Comparison of ENCODE assay signal across 22 cellular contexts in the genomic region with DNA sequence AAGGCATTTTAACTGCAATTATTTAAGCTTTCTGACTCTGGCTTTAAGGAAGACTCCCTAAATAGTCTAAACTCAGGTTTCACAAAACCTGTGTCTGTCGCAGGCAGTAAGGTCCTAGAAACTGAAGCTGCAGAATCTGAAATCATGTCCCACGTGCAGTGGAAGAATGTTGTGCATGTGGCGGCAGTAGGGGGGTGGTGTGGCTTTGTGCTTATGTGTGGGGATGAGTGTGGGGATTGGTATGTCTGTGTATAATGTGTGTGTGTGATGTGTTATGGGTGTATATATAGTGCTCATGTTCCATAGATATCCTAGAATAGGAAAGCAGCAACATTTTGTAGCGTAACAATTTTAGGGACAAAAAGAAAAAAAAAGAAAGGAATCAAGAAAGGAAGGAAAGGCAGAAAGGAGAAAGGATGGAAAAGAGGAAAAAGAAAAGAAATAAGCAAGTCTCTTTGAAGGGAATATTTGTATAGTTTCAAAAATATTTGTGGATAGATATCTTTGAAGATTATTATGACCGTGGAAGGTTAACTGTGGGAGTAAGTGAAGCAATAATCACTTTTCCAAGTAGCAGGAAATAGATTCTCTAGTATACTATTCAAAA. TPM values are rescaled to one million over a fixed set of nuclear protein-coding genes. Genes with fewer than 3 reads are reported as not detected.
DNase-seq lines count a peak whose midpoint lies in the region; ATAC-seq, FAIRE-seq and TF ChIP-seq lines count a peak whose summit lies in the region.
"Had no signal": no experiment of that assay in that cellular context is flagged by ENCODE, and none has a peak within 500 bp of the region (broad histone marks: within the 10 kb centered on the region; RNA-seq: fewer than 3 reads in every experiment).

No MANE protein-coding gene starts in this region.

- H3K27me3 ChIP-seq in bronchial epithelial cell (ENCODE audit: control insufficient read depth, insufficient read depth, low read length) (no peaks in the 10 kb centered on the region), mesenchymal stem cell (ENCODE audit: control insufficient read depth in 1 of 2, insufficient read depth in 1 of 2, low read length in 2 of 2) (no peaks in the 10 kb centered on the region)

- no peaks in the 10 kb centered on the region for H3K9me3 ChIP-seq in mesenchymal stem cell (ENCODE audit: control insufficient read depth, low read length)
- H3K9me3 ChIP-seq: thoracic aorta had no signal

- no peak for FAIRE-seq in bronchial epithelial cell (lab: Jason Lieb, UNC)
- FAIRE-seq: H1, HepG2, kidney had no signal

- peak overlapping the region; percentile 83 for H2AK5ac ChIP-seq in mesenchymal stem cell (ENCODE audit: low read length, severe bottlenecking)

- no peak overlapping the region for H2BK5ac ChIP-seq in mesenchymal stem cell (ENCODE audit: low read depth, low read length, poor library complexity, severe bottlenecking)

- H3K9ac ChIP-seq in mesenchymal stem cell (ENCODE audit: low read length): no peak overlapping the region
- H3K9ac ChIP-seq: neural progenitor cell had no signal

- no peak overlapping the region for H4K91ac ChIP-seq in mesenchymal stem cell (ENCODE audit: low read length)

- H3K79me1 ChIP-seq in mesenchymal stem cell (replicated peaks; ENCODE audit: low read length, poor library complexity, severe bottlenecking): peaks cover 5% of the 10 kb centered on the region

- no peak overlapping the region for H4K8ac ChIP-seq in mesenchymal stem cell (ENCODE audit: low read length)

- H3K4ac ChIP-seq in mesenchymal stem cell (ENCODE audit: low read depth in 1 of 2, low read length in 2 of 2): peak overlapping the region in 1 of 2 experiments; percentile 39

- H3K4me1 ChIP-seq in mesenchymal stem cell (ENCODE audit: control insufficient read depth, insufficient read depth, low read depth, low read length): peaks cover 4% of the 10 kb centered on the region

- no peak overlapping the region for H3K18ac ChIP-seq in mesenchymal stem cell (ENCODE audit: low read depth in 1 of 2, low read length in 2 of 2)

- no peak overlapping the region for H2BK15ac ChIP-seq in mesenchymal stem cell (ENCODE audit: low read depth, poor library complexity, severe bottlenecking)

- no peak overlapping the region for H3K23ac ChIP-seq in mesenchymal stem cell (ENCODE audit: low read length in 2 of 2)

- H3K36me3 ChIP-seq in bronchial epithelial cell (ENCODE audit: control insufficient read depth, insufficient read depth, low read length) (no peaks in the 10 kb centered on the region), mesenchymal stem cell (ENCODE audit: control insufficient read depth in 1 of 2, insufficient read depth in 2 of 2, low read depth in 1 of 2, low read length in 2 of 2) (no peaks in the 10 kb centered on the region)
- H3K36me3 ChIP-seq: neural progenitor cell, thoracic aorta had no signal

- TF ChIP-seq CTCF in bronchial epithelial cell (IDR thresholded peaks at IDR 0.05; ENCODE audit: insufficient read depth, low read length, severe bottlenecking): no peak

- H2AFZ ChIP-seq in mesenchymal stem cell (ENCODE audit: low read depth, low read length): no peak overlapping the region
- H2AFZ ChIP-seq: neural progenitor cell had no signal

- H2BK12ac ChIP-seq in mesenchymal stem cell (ENCODE audit: low read length in 2 of 2): no peak overlapping the region

- H3K27ac ChIP-seq in mesenchymal stem cell (ENCODE audit: low read length, poor library complexity, severe bottlenecking): peak overlapping the region; percentile 13
- H3K27ac ChIP-seq: neural progenitor cell, thoracic aorta had no signal

- peak overlapping the region in 1 of 2 experiments; percentile 26 for H3K14ac ChIP-seq in mesenchymal stem cell (ENCODE audit: low read length in 2 of 2)

- 33% methylated on average over 5 of the region's 5 CpGs for WGBS in mesenchymal stem cell

- no peak overlapping the region for H3K4me3 ChIP-seq in bronchial epithelial cell (ENCODE audit: low read depth, low read length)
- H3K4me3 ChIP-seq in mesenchymal stem cell (ENCODE audit: insufficient read depth in 1 of 2, low read depth in 1 of 2, low read length in 2 of 2): no peak overlapping the region
- H3K4me3 ChIP-seq: neural progenitor cell, thoracic aorta had no signal

- no peak overlapping the region for H2BK120ac ChIP-seq in mesenchymal stem cell (ENCODE audit: low read depth, low read length)

- no peak for ATAC-seq in HG02840 (IDR thresholded peaks at IDR 0.05; ENCODE audit: low FRiP score, unreplicated experiment)
- ATAC-seq: HepG2 had no signal

- H3K4me2 ChIP-seq in mesenchymal stem cell (ENCODE audit: low read length, poor library complexity, severe bottlenecking): no peak overlapping the region
- H3K4me2 ChIP-seq: neural progenitor cell had no signal

- DNase-seq in HCEC 1CT: peak; percentile 83
- DNase-seq in bronchial epithelial cell (ENCODE audit: low read depth): peak; percentile 66
- peak; percentile 85 for DNase-seq in mesenchymal stem cell
- DNase-seq in superior temporal gyrus (ENCODE audit: extremely low spot score): peak; percentile 12
- DNase-seq in SHP77 (lab: John Stamatoyannopoulos, UW): no peak
- DNase-seq in activated CD4-positive, alpha-beta T cell treated with anti-CD3 and anti-CD28 coated beads, Interleukin-2, amount 50 U/mL, for 1 hour: no peak
- no peak for DNase-seq in activated naive CD4-positive, alpha-beta T cell (lab: John Stamatoyannopoulos, UW)
- DNase-seq: activated gamma-delta T cell; AML-193; amniotic stem cell; DMS79 treated with DMSO at 0.1 percent for 48 hours; effector CD8-positive, alpha-beta T cell; hippocampal formation; kidney; NCI-H1436; NCI-H526; T-helper 1 cell had no signal

RNA-seq across cellular contexts. Expression of a gene that starts 6.6 kb away (rescaled TPM):
- 1.3 and 1.9 TPM in 2 replicates for total RNA-seq in bronchial epithelial cell
- polyA plus RNA-seq in mesenchymal stem cell (2013, experiment 1 of 2): 0.07 TPM
- polyA plus RNA-seq in mesenchymal stem cell (2013, experiment 2 of 2): 0.08 TPM

Comparison
In these comparisons a context has a peak if more than half of its experiments do, and no peak if none do; other contexts are left out.
1. DNase-seq: peak in HCEC 1CT (single experiment), bronchial epithelial cell (single experiment), mesenchymal stem cell (single experiment) and superior temporal gyrus (single experiment); none in SHP77 (0 of 2), activated CD4-positive, alpha-beta T cell treated with anti-CD3 and anti-CD28 coated beads, Interleukin-2, amount 50 U/mL, for 1 hour (single experiment) and activated naive CD4-positive, alpha-beta T cell (0 of 4).